Comparison of ENCODE assay signal across 10 cellular contexts in the genomic region with DNA sequence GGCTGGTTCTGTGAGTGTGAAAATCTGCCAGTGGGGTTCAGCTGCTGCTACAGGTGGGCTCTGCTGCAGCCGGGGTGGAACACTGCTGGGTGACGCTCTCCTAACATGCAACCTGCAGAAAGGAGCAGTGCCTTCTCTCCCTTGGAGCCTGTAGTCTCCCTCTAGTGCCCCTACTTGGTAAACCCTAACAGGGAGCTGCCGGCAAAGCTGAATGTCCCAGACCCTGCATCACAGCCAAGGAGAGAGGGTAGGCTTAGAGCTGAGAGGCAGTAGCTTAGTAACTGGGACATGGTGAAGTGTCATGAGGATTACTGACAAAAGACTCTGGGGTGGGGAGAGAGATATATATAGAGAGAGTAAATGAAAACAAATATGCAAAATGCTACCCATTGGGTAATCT. TPM values are rescaled to one million over a fixed set of nuclear protein-coding genes. Genes with fewer than 3 reads are reported as not detected.
DNase-seq lines count a peak whose midpoint lies in the region; ATAC-seq, FAIRE-seq and TF ChIP-seq lines count a peak whose summit lies in the region.
"Had no signal": no experiment of that assay in that cellular context is flagged by ENCODE, and none has a peak within 500 bp of the region (broad histone marks: within the 10 kb centered on the region; RNA-seq: fewer than 3 reads in every experiment).

No MANE protein-coding gene starts in this region.

- peak; percentile 22 for ATAC-seq in CD4-positive, alpha-beta T cell (ENCODE audit: poor library complexity)
- ATAC-seq in HepG2 (peak; percentile 88), GM21423 (IDR thresholded peaks at IDR 0.05; ENCODE audit: unreplicated experiment) (no peak)

- H4K20me1 ChIP-seq in astrocyte (ENCODE audit: insufficient read depth, low read length), result peaks cover 4% of the 10 kb centered on the region
- no peaks in the 10 kb centered on the region for H4K20me1 ChIP-seq in HepG2 (ENCODE audit: insufficient read depth, low read length)

- peak; percentile 22 for TF ChIP-seq CTCF in CD4-positive, alpha-beta T cell (IDR thresholded peaks at IDR 0.05)
- peak; percentile 4 for TF ChIP-seq CTCF in astrocyte (IDR thresholded peaks at IDR 0.05; ENCODE audit: insufficient read depth, low read depth, low read length)
- TF ChIP-seq CTCF in HepG2 (CRISPR knock-in tag; IDR thresholded peaks at IDR 0.05), result peak; percentile 35

- H3K9ac ChIP-seq in astrocyte (ENCODE audit: low read length) (no peak overlapping the region), HepG2 (ENCODE audit: insufficient read depth, low read depth, low read length) (no peak overlapping the region)

- H2AFZ ChIP-seq in astrocyte (ENCODE audit: low read depth, low read length), result no peak overlapping the region
- no peak overlapping the region for H2AFZ ChIP-seq in HepG2 (ENCODE audit: low read length)

- no peak for DNase-seq in CD4-positive, alpha-beta T cell
- DNase-seq in H7, result peak; percentile 57
- DNase-seq in astrocyte (ENCODE audit: low read depth), result no peak
- peak; percentile 30 for DNase-seq in HepG2 (ENCODE audit: low spot score)
- no peak for DNase-seq in H4 (ENCODE audit: low spot score)
- no peak for DNase-seq in GM12891 (ENCODE audit: insufficient read length, low spot score)
- DNase-seq in putamen (ENCODE audit: low spot score), result no peak
- DNase-seq: NCI-H1694 treated with DMSO at 0.1 percent for 48 hours; stimulated activated CD4-positive, alpha-beta T cell treated with anti-CD3 and anti-CD28 coated beads, Interleukin-2, amount 100 ng/mL, for 24 hours had no signal

- peak overlapping the region; percentile 80 for H3K27ac Mint-ChIP-seq in CD4-positive, alpha-beta T cell
- no peak overlapping the region for H3K27ac Mint-ChIP-seq in astrocyte (ENCODE audit: unreplicated experiment)

- no peak overlapping the region for H3K4me3 Mint-ChIP-seq in CD4-positive, alpha-beta T cell
- H3K4me3 Mint-ChIP-seq in astrocyte (ENCODE audit: unreplicated experiment), result no peak overlapping the region

- TF ChIP-seq POLR2A in HepG2 (IDR thresholded peaks at IDR 0.05; ENCODE audit: insufficient read depth in 1 of 2, low read depth in 2 of 2, low read length in 2 of 2), result no peak
- TF ChIP-seq POLR2A in GM12891 (IDR thresholded peaks at IDR 0.05; ENCODE audit: low read depth, low read length), result no peak

- FAIRE-seq in astrocyte (lab: Jason Lieb, UNC) (no peak), HepG2 (lab: Jason Lieb, UNC) (peak; percentile 40), GM12891 (lab: Jason Lieb, UNC) (no peak)

- BruUV-seq in HepG2 (replicated peaks; lab: Mats Ljungman, UMichigan), result no TSS peak

- no peak overlapping the region for H3K4me2 ChIP-seq in astrocyte (ENCODE audit: low read length)
- H3K4me2 ChIP-seq in HepG2 (ENCODE audit: low read depth, low read length), result no peak overlapping the region

- H3K4me1 ChIP-seq in astrocyte (ENCODE audit: insufficient read depth, low read length), result peaks cover 13% of the 10 kb centered on the region
- peaks cover 19% of the 10 kb centered on the region; the same call in 1 of the 2 replicates for H3K4me1 ChIP-seq in HepG2 (ENCODE audit: insufficient read depth, low read length)

- POLR2A ChIA-PET in CD4-positive, alpha-beta T cell (lab: Charles Lee), result interaction anchor here (0.7 to 2.4 kb wide), 3 partner anchors 10 to 40 kb away, joined by 6 to 12 read pairs (median 8); a partner anchor contains a TSS
- POLR2A ChIA-PET in HepG2 (lab: Yijun Ruan, JAX), result interaction anchor here (0.8 kb wide), 1 partner anchor 24 kb away, joined by 3 read pairs; no protein-coding TSS in a partner anchor

- peak; percentile 57 for TF ChIP-seq RAD21 in HepG2 (CRISPR knock-in tag; IDR thresholded peaks at IDR 0.05)

- no peaks in the 10 kb centered on the region for H3K27me3 ChIP-seq in CD4-positive, alpha-beta T cell (ENCODE audit: control insufficient read depth, insufficient read depth, low read length)
- H3K27me3 ChIP-seq in H7 (ENCODE audit: control insufficient read depth, insufficient read depth, low read length), result no peaks in the 10 kb centered on the region
- no peaks in the 10 kb centered on the region for H3K27me3 ChIP-seq in astrocyte (ENCODE audit: insufficient read depth, low read length)
- no peaks in the 10 kb centered on the region for H3K27me3 ChIP-seq in HepG2 (ENCODE audit: control insufficient read depth in 1 of 2, insufficient read depth in 2 of 2, low read length in 2 of 2)

- TF ChIP-seq EP300 in HepG2 (IDR thresholded peaks at IDR 0.05; ENCODE audit: low read depth in 2 of 2, low read length in 2 of 2) (no peak), HepG2 (CRISPR knock-in tag; IDR thresholded peaks at IDR 0.05; ENCODE audit: borderline replicate concordance) (no peak)

- H3K4me1 Mint-ChIP-seq in CD4-positive, alpha-beta T cell (ENCODE audit: low read depth), result peaks cover 29% of the 10 kb centered on the region
- peaks cover 6% of the 10 kb centered on the region for H3K4me1 Mint-ChIP-seq in astrocyte (ENCODE audit: low read depth, unreplicated experiment)

- in situ Hi-C loops in HepG2 (cut with HindIII; ENCODE audit: extremely low pct_ligation_motif_present, low pct_unique_long_range_greater_than_20kb), result no loop called here

- 96% methylated on average over 3 of the region's 3 CpGs for WGBS in HepG2 (ENCODE audit: low lambda C conversion rate)

- H3K36me3 ChIP-seq in H7 (replicated peaks; ENCODE audit: control insufficient read depth, insufficient read depth, low read length), result peaks cover 38% of the 10 kb centered on the region
- H3K36me3 ChIP-seq in astrocyte (ENCODE audit: insufficient read depth, low read length), result peaks cover 14% of the 10 kb centered on the region
- H3K36me3 ChIP-seq in HepG2 (replicated peaks in 1 of 2; ENCODE audit: control insufficient read depth in 1 of 2, insufficient read depth in 2 of 2, low read length in 2 of 2), result peaks cover 37 to 89% of the 10 kb centered on the region in 2 experiments

- H3K79me2 ChIP-seq in astrocyte (ENCODE audit: insufficient read depth, low read length) (peaks cover 21% of the 10 kb centered on the region), HepG2 (ENCODE audit: insufficient read depth, low read length) (peaks cover 14% of the 10 kb centered on the region)

- no peaks in the 10 kb centered on the region for H3K36me3 Mint-ChIP-seq in CD4-positive, alpha-beta T cell (ENCODE audit: low read depth)
- no peaks in the 10 kb centered on the region for H3K36me3 Mint-ChIP-seq in astrocyte (ENCODE audit: low read depth, unreplicated experiment)

- H3K27ac ChIP-seq in CD4-positive, alpha-beta T cell (ENCODE audit: low read depth, low read length), result no peak overlapping the region
- H3K27ac ChIP-seq in astrocyte (ENCODE audit: low read depth, low read length) (no peak overlapping the region), HepG2 (ENCODE audit: extremely low read length, insufficient read depth, low read length) (no peak overlapping the region)

- H3K9me3 Mint-ChIP-seq in CD4-positive, alpha-beta T cell, result no peaks in the 10 kb centered on the region
- no peaks in the 10 kb centered on the region for H3K9me3 Mint-ChIP-seq in astrocyte (ENCODE audit: unreplicated experiment)

- no peaks in the 10 kb centered on the region for H3K27me3 Mint-ChIP-seq in CD4-positive, alpha-beta T cell
- no peaks in the 10 kb centered on the region for H3K27me3 Mint-ChIP-seq in astrocyte (ENCODE audit: low read depth, unreplicated experiment)

- H3K4me3 ChIP-seq in H7 (ENCODE audit: insufficient read depth, low read depth, low read length) (no peak overlapping the region), astrocyte (ENCODE audit: insufficient read depth, low read depth, low read length) (no peak overlapping the region), HepG2 (replicated peaks in 1 of 3; ENCODE audit: insufficient read depth in 1 of 3, low read depth in 2 of 3, low read length in 3 of 3) (no peak overlapping the region)

- intact Hi-C loops in CD4-positive, alpha-beta T cell (cut with DNase I, micrococcal nuclease), result loop anchor here in 1 of 2 experiments (2.0 kb wide), 1 partner anchor 41 kb away; a partner anchor contains a TSS
- intact Hi-C loops in HepG2 (cut with micrococcal nuclease; ENCODE audit: unreplicated experiment), result no loop called here

- CTCF ChIA-PET in CD4-positive, alpha-beta T cell (lab: Charles Lee), result interaction anchor here (0.7 to 2.9 kb wide), 8 partner anchors 9 to 62 kb away, joined by 3 to 18 read pairs (median 6); a partner anchor contains a TSS
- CTCF ChIA-PET in HepG2 (lab: Yijun Ruan, JAX; ENCODE audit: low intra/inter-chr PET ratio, low total read pairs), result no interaction called here

- no peaks in the 10 kb centered on the region for H3K9me3 ChIP-seq in CD4-positive, alpha-beta T cell (ENCODE audit: control insufficient read depth, low read length)
- H3K9me3 ChIP-seq in astrocyte (ENCODE audit: insufficient read depth, low read depth, low read length), result no peaks in the 10 kb centered on the region
- no peaks in the 10 kb centered on the region for H3K9me3 ChIP-seq in HepG2 (ENCODE audit: low read length)

RNA-seq across cellular contexts. Expression of a gene that starts 9.8 kb away (rescaled TPM):
- total RNA-seq in CD4-positive, alpha-beta T cell, result 1 to 10 TPM; 3.0 to 3.1 TPM
- 37.2 and 46.4 TPM in 2 replicates for total RNA-seq in H7 (2014; rRNA removed; shearing (Covaris generic))
- 2.5 and 2.8 TPM in 2 replicates for total RNA-seq in astrocyte
- total RNA-seq in HepG2 (2016; rRNA removed; fragmentation: Illumina TruSeq; extraction: Trizol), result 48.8 and 66.9 TPM in 2 replicates
- total RNA-seq in HepG2 (2016; cell fraction: cytosol; rRNA removed; fragmentation: Illumina TruSeq; extraction: Trizol; ENCODE audit: low read depth), result 17.2 and 17.9 TPM in 2 replicates
- 51.2 and 65.6 TPM in 2 replicates for total RNA-seq in HepG2 (2016; cell fraction: insoluble cytoplasmic fraction; rRNA removed; fragmentation: Illumina TruSeq; extraction: Trizol)
- 23.8 and 28.9 TPM in 2 replicates for total RNA-seq in HepG2 (2016; cell fraction: membrane; rRNA removed; fragmentation: Illumina TruSeq; extraction: Trizol)
- total RNA-seq in HepG2 (2016; cell fraction: nucleus; rRNA removed; fragmentation: Illumina TruSeq; extraction: Trizol), result 27.0 and 29.9 TPM in 2 replicates
- 13.5 and 22.8 TPM in 2 replicates for polyA plus RNA-seq in HepG2 (2011; rRNA removed)
- 15.0 and 23.3 TPM in 2 replicates for polyA plus RNA-seq in HepG2 (2011; cell fraction: cytosol; rRNA removed)
- 9.2 and 13.0 TPM in 2 replicates for polyA plus RNA-seq in HepG2 (2011; cell fraction: nucleus; rRNA removed)
- polyA plus RNA-seq in HepG2 (2012), result 7.8 and 19.4 TPM in 2 replicates
- polyA plus RNA-seq in HepG2 (2016; cell fraction: cytosol; fragmentation: Illumina TruSeq; extraction: Trizol; ENCODE audit: low read depth), result 3.3 and 5.6 TPM in 2 replicates
- polyA plus RNA-seq in HepG2 (2016; cell fraction: insoluble cytoplasmic fraction; fragmentation: Illumina TruSeq; extraction: Trizol; ENCODE audit: low read depth), result 62.0 and 66.5 TPM in 2 replicates
- polyA plus RNA-seq in HepG2 (2016; cell fraction: membrane; fragmentation: Illumina TruSeq; extraction: Trizol; ENCODE audit: low read depth), result 9.1 and 10.8 TPM in 2 replicates
- polyA plus RNA-seq in HepG2 (2016; cell fraction: nucleus; fragmentation: Illumina TruSeq; extraction: Trizol; ENCODE audit: insufficient read depth, low read depth), result 35.6 and 38.5 TPM in 2 replicates
- polyA minus RNA-seq in HepG2 (2011; rRNA and poly(A)+ RNA removed; ENCODE audit: low replicate concordance), result 29.4 and 107 TPM in 2 replicates
- 12.9 and 17.8 TPM in 2 replicates for polyA minus RNA-seq in HepG2 (2011; cell fraction: cytosol; rRNA and poly(A)+ RNA removed)
- polyA minus RNA-seq in HepG2 (2011; cell fraction: nucleus; rRNA and poly(A)+ RNA removed), result 9.4 and 16.4 TPM in 2 replicates
- 38.9 and 52.8 TPM in 2 replicates for total RNA-seq in H4 (2014; rRNA removed; shearing (Covaris generic))
- 24.9 TPM for polyA plus RNA-seq in GM12891 (2012; ENCODE audit: low read depth, missing spikeins)

RNA-seq across cellular contexts. Expression of a gene that starts 20.3 kb away (rescaled TPM):
- total RNA-seq in CD4-positive, alpha-beta T cell, result 1 to 10 TPM; 5.1 to 5.7 TPM
- total RNA-seq in H7 (2014; rRNA removed; shearing (Covaris generic)), result 8.8 and 9.0 TPM in 2 replicates
- total RNA-seq in astrocyte (0.10 and 0.45 TPM in 2 replicates), HepG2 (2016; rRNA removed; fragmentation: Illumina TruSeq; extraction: Trizol) (8.7 and 11.7 TPM in 2 replicates)
- 1.8 TPM in 2 replicates for total RNA-seq in HepG2 (2016; cell fraction: cytosol; rRNA removed; fragmentation: Illumina TruSeq; extraction: Trizol; ENCODE audit: low read depth)
- total RNA-seq in HepG2 (2016; cell fraction: insoluble cytoplasmic fraction; rRNA removed; fragmentation: Illumina TruSeq; extraction: Trizol), result 9.0 and 10.8 TPM in 2 replicates
- 6.8 and 7.2 TPM in 2 replicates for total RNA-seq in HepG2 (2016; cell fraction: membrane; rRNA removed; fragmentation: Illumina TruSeq; extraction: Trizol)
- total RNA-seq in HepG2 (2016; cell fraction: nucleus; rRNA removed; fragmentation: Illumina TruSeq; extraction: Trizol), result 7.6 and 9.0 TPM in 2 replicates
- 4.3 and 6.3 TPM in 2 replicates for polyA plus RNA-seq in HepG2 (2011; rRNA removed)
- polyA plus RNA-seq in HepG2 (2011; cell fraction: cytosol; rRNA removed), result 5.1 and 5.4 TPM in 2 replicates
- polyA plus RNA-seq in HepG2 (2011; cell fraction: nucleus; rRNA removed), result 4.6 and 5.3 TPM in 2 replicates
- polyA plus RNA-seq in HepG2 (2012), result 7.4 and 9.8 TPM in 2 replicates
- polyA plus RNA-seq in HepG2 (2016; cell fraction: cytosol; fragmentation: Illumina TruSeq; extraction: Trizol; ENCODE audit: low read depth), result 1.3 and 2.7 TPM in 2 replicates
- polyA plus RNA-seq in HepG2 (2016; cell fraction: insoluble cytoplasmic fraction; fragmentation: Illumina TruSeq; extraction: Trizol; ENCODE audit: low read depth), result 6.6 and 6.7 TPM in 2 replicates
- polyA plus RNA-seq in HepG2 (2016; cell fraction: membrane; fragmentation: Illumina TruSeq; extraction: Trizol; ENCODE audit: low read depth), result 2.8 and 3.9 TPM in 2 replicates
- 11.2 and 11.5 TPM in 2 replicates for polyA plus RNA-seq in HepG2 (2016; cell fraction: nucleus; fragmentation: Illumina TruSeq; extraction: Trizol; ENCODE audit: insufficient read depth, low read depth)
- polyA minus RNA-seq in HepG2 (2011; rRNA and poly(A)+ RNA removed; ENCODE audit: low replicate concordance), result 0.16 and 9.3 TPM in 2 replicates
- polyA minus RNA-seq in HepG2 (2011; cell fraction: cytosol; rRNA and poly(A)+ RNA removed), result 3.9 and 4.1 TPM in 2 replicates
- 2.7 TPM in 2 replicates for polyA minus RNA-seq in HepG2 (2011; cell fraction: nucleus; rRNA and poly(A)+ RNA removed)
- not detected in 2 replicates for total RNA-seq in H4 (2014; rRNA removed; shearing (Covaris generic))
- 8.2 TPM for polyA plus RNA-seq in GM12891 (2012; ENCODE audit: low read depth, missing spikeins)

RNA-seq across cellular contexts. Expression of a gene that starts 40.1 kb away (rescaled TPM):
- 100 to 1,000 TPM; 274 to 297 TPM for total RNA-seq in CD4-positive, alpha-beta T cell
- 60.5 and 73.5 TPM in 2 replicates for total RNA-seq in H7 (2014; rRNA removed; shearing (Covaris generic))
- total RNA-seq in astrocyte (97.3 and 101 TPM in 2 replicates), HepG2 (2016; rRNA removed; fragmentation: Illumina TruSeq; extraction: Trizol) (99.0 and 163 TPM in 2 replicates)
- 47.2 and 52.9 TPM in 2 replicates for total RNA-seq in HepG2 (2016; cell fraction: cytosol; rRNA removed; fragmentation: Illumina TruSeq; extraction: Trizol; ENCODE audit: low read depth)
- 96.1 and 157 TPM in 2 replicates for total RNA-seq in HepG2 (2016; cell fraction: insoluble cytoplasmic fraction; rRNA removed; fragmentation: Illumina TruSeq; extraction: Trizol)
- 38.5 and 38.9 TPM in 2 replicates for total RNA-seq in HepG2 (2016; cell fraction: membrane; rRNA removed; fragmentation: Illumina TruSeq; extraction: Trizol)
- 100 and 111 TPM in 2 replicates for total RNA-seq in HepG2 (2016; cell fraction: nucleus; rRNA removed; fragmentation: Illumina TruSeq; extraction: Trizol)
- 228 and 232 TPM in 2 replicates for polyA plus RNA-seq in HepG2 (2011; rRNA removed)
- polyA plus RNA-seq in HepG2 (2011; cell fraction: cytosol; rRNA removed), result 208 and 241 TPM in 2 replicates
- 356 and 374 TPM in 2 replicates for polyA plus RNA-seq in HepG2 (2011; cell fraction: nucleus; rRNA removed)
- 140 and 148 TPM in 2 replicates for polyA plus RNA-seq in HepG2 (2012)
- 7.3 and 8.8 TPM in 2 replicates for polyA plus RNA-seq in HepG2 (2016; cell fraction: cytosol; fragmentation: Illumina TruSeq; extraction: Trizol; ENCODE audit: low read depth)
- 181 and 193 TPM in 2 replicates for polyA plus RNA-seq in HepG2 (2016; cell fraction: insoluble cytoplasmic fraction; fragmentation: Illumina TruSeq; extraction: Trizol; ENCODE audit: low read depth)
- 14.0 and 16.1 TPM in 2 replicates for polyA plus RNA-seq in HepG2 (2016; cell fraction: membrane; fragmentation: Illumina TruSeq; extraction: Trizol; ENCODE audit: low read depth)
- polyA plus RNA-seq in HepG2 (2016; cell fraction: nucleus; fragmentation: Illumina TruSeq; extraction: Trizol; ENCODE audit: insufficient read depth, low read depth), result 219 and 234 TPM in 2 replicates
- polyA minus RNA-seq in HepG2 (2011; rRNA and poly(A)+ RNA removed; ENCODE audit: low replicate concordance), result 554 and 704 TPM in 2 replicates
- 179 and 186 TPM in 2 replicates for polyA minus RNA-seq in HepG2 (2011; cell fraction: cytosol; rRNA and poly(A)+ RNA removed)
- polyA minus RNA-seq in HepG2 (2011; cell fraction: nucleus; rRNA and poly(A)+ RNA removed), result 151 and 182 TPM in 2 replicates
- total RNA-seq in H4 (2014; rRNA removed; shearing (Covaris generic)), result 28.9 and 30.2 TPM in 2 replicates
- polyA plus RNA-seq in GM12891 (2012; ENCODE audit: low read depth, missing spikeins), result 92.6 TPM

Comparison
In these comparisons a context has a peak if more than half of its experiments do, and no peak if none do; other contexts are left out.
1. DNase-seq: peak in H7 (single experiment) and HepG2 (single experiment); none in CD4-positive, alpha-beta T cell (0 of 10), astrocyte (single experiment), H4 (single experiment), GM12891 (single experiment) and putamen (single experiment).
2. Peak in every context shown above with its lines, with median percentiles within 50 percentile points of each other: CTCF ChIP-seq.